ENCODE assay signal across 11 cellular contexts in the genomic region with DNA sequence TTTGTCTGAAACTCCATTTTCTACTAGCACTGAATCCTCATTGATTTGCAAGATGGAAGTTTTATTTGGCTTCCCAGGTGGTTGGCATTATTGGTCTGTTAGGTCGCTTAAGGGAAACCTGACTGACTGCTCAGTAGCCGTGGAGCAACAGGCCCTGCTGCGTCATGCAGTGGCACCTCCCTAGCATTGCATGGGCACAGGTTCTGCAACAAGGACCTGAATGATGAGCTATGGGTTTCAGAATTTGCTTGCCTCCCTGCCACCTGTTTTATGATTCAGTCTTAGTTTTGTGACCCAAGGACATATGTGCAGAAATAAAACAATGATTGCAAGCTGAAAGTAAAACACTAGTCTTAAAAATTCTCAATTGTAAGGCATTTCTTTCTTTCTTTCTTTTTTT.
"Had no signal": no experiment of that assay in that cellular context is flagged by ENCODE, and none has a peak within 500 bp of the region (broad histone marks: within the 10 kb centered on the region; RNA-seq: fewer than 3 reads in every experiment).

No MANE protein-coding gene starts in this region.

- H3K9me3 ChIP-seq: sigmoid colon, stomach, thoracic aorta had no signal

- DNase-seq: activated CD8-positive, alpha-beta memory T cell treated with anti-CD3 and anti-CD28 coated beads for 24 hours; activated naive CD4-positive, alpha-beta T cell treated with Interleukin-2 at 50 U/mL for 16 hours; effector memory CD8-positive, alpha-beta T cell; hypothalamus; nephron progenitor cell; sigmoid colon; stimulated activated CD4-positive, alpha-beta T cell treated with anti-CD3 and anti-CD28 coated beads, Interleukin-4, amount 100 ng/mL, for 24 hours; stomach; T1000 had no signal

- H3K4me1 ChIP-seq: sigmoid colon had no signal

- H3K27ac ChIP-seq: sigmoid colon, stomach, thoracic aorta, VCaP had no signal

- H3K36me3 ChIP-seq: sigmoid colon, thoracic aorta had no signal

- H3K27me3 ChIP-seq: sigmoid colon, stomach had no signal

- ATAC-seq: effector memory CD8-positive, alpha-beta T cell had no signal

- H3K4me3 ChIP-seq: sigmoid colon, stomach, thoracic aorta had no signal
